In the genomic region with DNA sequence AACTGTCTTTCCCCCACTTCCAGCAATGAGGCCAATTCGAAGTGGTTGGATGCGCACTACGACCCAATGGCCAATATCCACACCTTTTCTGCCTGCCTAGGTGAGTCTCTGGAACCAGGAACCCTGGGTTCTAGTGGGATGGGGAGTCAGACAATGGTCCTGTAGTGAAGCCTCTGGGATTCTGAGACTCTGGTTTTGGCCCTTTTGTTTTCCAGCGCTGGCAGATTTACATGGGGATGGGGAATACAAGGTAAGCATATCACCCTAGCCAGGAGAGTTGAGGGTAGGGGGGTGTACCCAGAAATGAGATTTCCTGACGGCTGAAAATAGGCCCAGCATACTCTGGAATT, we compare ENCODE assay signal across 8 cellular contexts. TPM values are rescaled to one million over a fixed set of nuclear protein-coding genes. Genes with fewer than 3 reads are reported as not detected.
DNase-seq lines count a peak whose midpoint lies in the region; ATAC-seq and TF ChIP-seq lines count a peak whose summit lies in the region.

No MANE protein-coding gene starts in this region.

- H3K9me3 ChIP-seq in H9 (ENCODE audit: control insufficient read depth, low read depth, low read length) (no peaks in the 10 kb centered on the region), iPS DF 6.9 (ENCODE audit: control insufficient read depth, insufficient read depth, low read length) (no peaks in the 10 kb centered on the region)

- H2BK12ac ChIP-seq in H9 (ENCODE audit: insufficient read length, low read depth, low read length) = no peak overlapping the region

- no peaks in the 10 kb centered on the region for H4K20me1 ChIP-seq in H9 (ENCODE audit: control insufficient read depth, insufficient read depth, insufficient read length)

- no peaks in the 10 kb centered on the region for H3K79me2 ChIP-seq in H9 (ENCODE audit: insufficient read depth, low read length)

- H3K9ac ChIP-seq in H9 (ENCODE audit: extremely low read depth, insufficient read length, low read length) = peak overlapping the region; percentile 31

- peak overlapping the region; percentile 61 to 97 (median 77); a peak in 5 of 7 replicates for H3K27ac Mint-ChIP-seq in H9
- H3K27ac Mint-ChIP-seq in WTC11 = peak overlapping the region; percentile 80

- H2BK20ac ChIP-seq in H9 (ENCODE audit: low read depth, low read length, poor library complexity, severe bottlenecking) = no peak overlapping the region

- H3K4me3 ChIP-seq in iPS DF 6.9 (ENCODE audit: low read length) (peak overlapping the region; percentile 73; the same call in 1 of the 2 replicates), skin epidermis (peak overlapping the region; percentile 50 to 86 (median 67))

- H2BK120ac ChIP-seq in H9 (ENCODE audit: low read depth, low read length, poor library complexity, severe bottlenecking) = no peak overlapping the region

- H3K23ac ChIP-seq in H9 (ENCODE audit: insufficient read length, low read depth, low read length) = no peak overlapping the region

- CTCF ChIA-PET in WTC11 (lab: Charles Lee) = interaction anchor here (0.8 to 3.6 kb wide), 6 partner anchors 20 to 167 kb away, joined by 3 to 17 read pairs (median 4); partner anchors contain the start of genes DPP3, MRPL11 and RBM4B

- H2AK5ac ChIP-seq in H9 (ENCODE audit: insufficient read length, low read length) = no peak overlapping the region

- H3K9me3 Mint-ChIP-seq in H9 = no peaks in the 10 kb centered on the region
- H3K9me3 Mint-ChIP-seq in WTC11 = no peaks in the 10 kb centered on the region

- no peak overlapping the region for H3K56ac ChIP-seq in H9 (ENCODE audit: insufficient read length, low read depth, low read length)

- H3K4me3 Mint-ChIP-seq in H9 (peak overlapping the region; percentile 95 to 97), WTC11 (peak overlapping the region; percentile 99)

- H3K4me1 Mint-ChIP-seq in H9 = peaks cover 9 to 10% of the 10 kb centered on the region in 2 experiments
- H3K4me1 Mint-ChIP-seq in WTC11 = peaks cover 7% of the 10 kb centered on the region

- no peak overlapping the region for H2BK5ac ChIP-seq in H9 (ENCODE audit: insufficient read length, low read length)

- no peaks in the 10 kb centered on the region for H3K79me1 ChIP-seq in H9 (ENCODE audit: insufficient read depth, low read depth, low read length, poor library complexity, severe bottlenecking)

- DNase-seq in H9 (no peak), WTC11 (ENCODE audit: low spot score) (no peak), iPS DF 6.9 (ENCODE audit: low read depth, low spot score) (no peak), SKM-1 (lab: John Stamatoyannopoulos, UW; ENCODE audit: unreplicated experiment) (no peak), NCI-H82 (lab: John Stamatoyannopoulos, UW) (no peak)

- H3K14ac ChIP-seq in H9 (ENCODE audit: insufficient read depth, low read length) = no peak overlapping the region

- no peak for TF ChIP-seq CTCF in H9 (conservative IDR thresholded peaks at IDR 0.05)
- no peak for TF ChIP-seq CTCF in WTC11 (IDR thresholded peaks at IDR 0.05)

- peaks cover 7% of the 10 kb centered on the region for H3K23me2 ChIP-seq in H9 (ENCODE audit: insufficient read length, low read depth, low read length, poor library complexity, severe bottlenecking)

- no peaks in the 10 kb centered on the region; the same call in 1 of the 2 replicates for H3K36me3 ChIP-seq in iPS DF 6.9 (ENCODE audit: control insufficient read depth, insufficient read depth, low read length)

- H3K4me2 ChIP-seq in H9 (ENCODE audit: insufficient read depth, insufficient read length, low read length) = peak overlapping the region; percentile 98

- H3K27ac ChIP-seq in H9 (ENCODE audit: insufficient read length, low read depth, low read length) (no peak overlapping the region), iPS DF 6.9 (ENCODE audit: low read length) (no peak overlapping the region), skin epidermis (peak overlapping the region in 18 of 21 experiments; percentile 9 to 80 (median 51))

- POLR2A ChIA-PET in WTC11 (lab: Charles Lee) = interaction anchor here (0.8 to 1.2 kb wide), 4 partner anchors 10 to 167 kb away, joined by 3 to 4 read pairs (median 3); partner anchors contain the start of genes ACTN3 and RBM4

- no peak overlapping the region for H4K5ac ChIP-seq in H9 (ENCODE audit: insufficient read length, low read depth, low read length)

- H3K18ac ChIP-seq in H9 (ENCODE audit: insufficient read length, low read depth, low read length) = no peak overlapping the region

- ATAC-seq in WTC11 (peak; percentile 7; the same call in 1 of the 2 replicates), HG02885 (IDR thresholded peaks at IDR 0.05; ENCODE audit: poor library complexity, unreplicated experiment) (no peak), GM19328 (IDR thresholded peaks at IDR 0.05; ENCODE audit: unreplicated experiment) (no peak)

- H2BK15ac ChIP-seq in H9 (ENCODE audit: low read depth, low read length) = no peak overlapping the region

- no peaks in the 10 kb centered on the region for H3K4me1 ChIP-seq in H9 (ENCODE audit: insufficient read depth, low read length)
- no peaks in the 10 kb centered on the region for H3K4me1 ChIP-seq in iPS DF 6.9 (ENCODE audit: control insufficient read depth, insufficient read depth, low read length)

- H3K27me3 ChIP-seq in H9 (ENCODE audit: insufficient read depth, low read length) (no peaks in the 10 kb centered on the region), iPS DF 6.9 (ENCODE audit: control insufficient read depth, insufficient read depth, low read length) (no peaks in the 10 kb centered on the region)

- no peak overlapping the region for H4K8ac ChIP-seq in H9 (replicated peaks; ENCODE audit: insufficient read length, low read depth, low read length)

- no peak overlapping the region for H4K91ac ChIP-seq in H9 (ENCODE audit: insufficient read length, low read depth, low read length)

- peaks cover 0 to 24% (median 3%) of the 10 kb centered on the region in 3 experiments; a peak in 5 of 7 replicates for H3K36me3 Mint-ChIP-seq in H9 (ENCODE audit: insufficient read depth in 1 of 3, low read depth in 3 of 3)
- peaks cover 2% of the 10 kb centered on the region; the same call in 1 of the 2 replicates for H3K36me3 Mint-ChIP-seq in WTC11

- no peak overlapping the region for H3K4ac ChIP-seq in H9 (ENCODE audit: low read depth, low read length)

- no CpG with 5 or more reads among the region's 5 CpGs for WGBS in H9 (ENCODE audit: extremely low coverage, insufficient read length, low lambda C conversion rate)
- WGBS in iPS DF 6.9 (ENCODE audit: insufficient coverage, insufficient read length) = no CpG with 5 or more reads among the region's 5 CpGs

- H3T11ph ChIP-seq in H9 (ENCODE audit: low read length) = no peak overlapping the region

- no peak overlapping the region for H2AFZ ChIP-seq in H9 (ENCODE audit: low read length)

- H3K27me3 Mint-ChIP-seq in H9 (ENCODE audit: low read depth) (no peaks in the 10 kb centered on the region), WTC11 (ENCODE audit: low read depth) (no peaks in the 10 kb centered on the region)

TF ChIP-seq in WTC11, 78 proteins besides CTCF, POLR2A, EP300 and RAD21 (continues in another document):
- TF ChIP-seq ESRRA (CRISPR knock-in tag; IDR thresholded peaks at IDR 0.05; ENCODE audit: borderline replicate concordance) (no peak), ZNF512 (CRISPR knock-in tag; IDR thresholded peaks at IDR 0.05; ENCODE audit: borderline replicate concordance) (no peak), SOX15 (CRISPR knock-in tag; IDR thresholded peaks at IDR 0.05) (no peak), ZNF671 (CRISPR knock-in tag; IDR thresholded peaks at IDR 0.05) (no peak), IRF1 (CRISPR knock-in tag; IDR thresholded peaks at IDR 0.05) (no peak), MXD4 (CRISPR knock-in tag; IDR thresholded peaks at IDR 0.05; ENCODE audit: borderline replicate concordance) (no peak), TEAD1 (CRISPR knock-in tag; IDR thresholded peaks at IDR 0.05) (no peak), ZBTB43 (CRISPR knock-in tag; IDR thresholded peaks at IDR 0.05) (no peak), JUN (CRISPR knock-in tag; IDR thresholded peaks at IDR 0.05) (no peak), ELF4 (CRISPR knock-in tag; IDR thresholded peaks at IDR 0.05; ENCODE audit: low read depth) (no peak)

RNA-seq across cellular contexts. Expression of gene BBS1, which starts 0.5 kb away (rescaled TPM):
- total RNA-seq in H9 (2021) = 27.2 and 29.5 TPM in 2 replicates
- 22.9 to 26.8 TPM (median 24.1 TPM) in 3 replicates for total RNA-seq in WTC11 (2021)

RNA-seq across cellular contexts. Expression of gene DPP3, which starts 30.7 kb away (rescaled TPM):
- total RNA-seq in H9 (2021) = 83.1 and 85.3 TPM in 2 replicates
- total RNA-seq in WTC11 (2021) = 77.0 to 86.7 TPM (median 83.4 TPM) in 3 replicates

RNA-seq across cellular contexts. Expression of gene ZDHHC24, which starts 34.9 kb away (rescaled TPM):
- total RNA-seq in H9 (2021) (8.1 and 8.9 TPM in 2 replicates), WTC11 (2021) (11.1 to 14.8 TPM (median 13.7 TPM) in 3 replicates)

RNA-seq across cellular contexts. Expression of gene ACTN3, which starts 35.7 kb away (rescaled TPM):
- total RNA-seq in H9 (2021) (45.7 TPM in 2 replicates), WTC11 (2021) (18.5 to 20.4 TPM (median 19.2 TPM) in 3 replicates)

RNA-seq across cellular contexts. Expression of gene PELI3, which starts 44.3 kb away (rescaled TPM):
- 9.3 and 10.3 TPM in 2 replicates for total RNA-seq in H9 (2021)
- total RNA-seq in WTC11 (2021) = 6.7 to 7.8 TPM (median 6.8 TPM) in 3 replicates

Comparison
In these comparisons a context has a peak if more than half of its experiments do, and no peak if none do; other contexts are left out.
1. H3K27ac ChIP-seq: peak in skin epidermis (18 of 21); none in H9 (single experiment) and iPS DF 6.9 (single experiment).